Comparison of ENCODE assay signal across 40 cellular contexts in genomic region chr10:30603589-30603988, GRCh38. TPM values are rescaled to one million over a fixed set of nuclear protein-coding genes. Genes with fewer than 3 reads are reported as not detected.
"Had no signal": no experiment of that assay in that cellular context is flagged by ENCODE, and none has a peak within 500 bp of the region (broad histone marks: within the 10 kb centered on the region; RNA-seq: fewer than 3 reads in every experiment).

No MANE protein-coding gene starts in this region.

- H3K9me3 Mint-ChIP-seq: activated CD4-positive, alpha-beta memory T cell treated with anti-CD3 and anti-CD28 coated beads for 36 hours; activated CD4-positive, alpha-beta T cell treated with anti-CD3 and anti-CD28 coated beads, Interleukin-2, amount 10 ng/mL, durations not matched to agents 24 days and 14 days; activated naive CD4-positive, alpha-beta T cell treated with anti-CD3 and anti-CD28 coated beads for 36 hours; activated naive CD4-positive, alpha-beta T cell treated with anti-CD3 and anti-CD28 coated beads, Interleukin-2, amount 50 U/mL, for 24 hours; activated naive CD8-positive, alpha-beta T cell treated with anti-CD3 and anti-CD28 coated beads for 36 hours; activated naive CD8-positive, alpha-beta T cell treated with anti-CD3 and anti-CD28 coated beads, Interleukin-2, amount 50 U/mL, for 24 hours; activated T-cell treated with anti-CD3 and anti-CD28 coated beads, Interleukin-2, amount 50 U/mL, for 4 hours; activated T-helper 17 cell treated with anti-CD3 and anti-CD28 coated beads, Interleukin-2, amount 50 U/mL, for 72 hours; effector memory CD8-positive, alpha-beta T cell; T-helper 2 cell treated with Interferon-gamma antibody and Interleukin-4, amounts not matched to agents 5 μg/mL and 100 μg/mL, for 36 hours had no signal

- H3K27ac ChIP-seq: adrenal gland, body of pancreas, epithelial cell of prostate, esophagus squamous epithelium, gastroesophageal sphincter, WERI-Rb-1 had no signal

- H3K4me3 ChIP-seq: adrenal gland, body of pancreas, esophagus squamous epithelium, gastroesophageal sphincter had no signal

- H3K4me1 ChIP-seq: esophagus squamous epithelium, gastroesophageal sphincter had no signal

- DNase-seq: activated CD4-positive, alpha-beta memory T cell treated with anti-CD3 and anti-CD28 coated beads for 36 hours; activated CD4-positive, alpha-beta T cell treated with anti-CD3 and anti-CD28 coated beads for 36 hours; activated CD4-positive, alpha-beta T cell treated with anti-CD3 and anti-CD28 coated beads, Interleukin-2, amount 10 ng/mL, durations not matched to agents 24 days and 14 days; activated CD4-positive, CD25-positive, alpha-beta regulatory T cell; activated CD4-positive, CD25-positive, alpha-beta regulatory T cell treated with anti-CD3 and anti-CD28 coated beads, Interleukin-2, amount 50 U/mL, for 72 hours; activated CD8-positive, alpha-beta T cell treated with anti-CD3 and anti-CD28 coated beads, Interleukin-2, amount 10 ng/mL, durations not matched to agents 7 days and 5 days; activated effector memory CD4-positive, alpha-beta T cell treated with Interleukin-2 at 50 U/mL for 16 hours; activated naive CD4-positive, alpha-beta T cell treated with anti-CD3 and anti-CD28 coated beads for 36 hours; activated naive CD8-positive, alpha-beta T cell treated with anti-CD3 and anti-CD28 coated beads for 36 hours; activated naive CD8-positive, alpha-beta T cell treated with anti-CD3 and anti-CD28 coated beads, Interleukin-2, amount 50 U/mL, for 24 hours; activated T-cell treated with anti-CD3 and anti-CD28 coated beads, Interleukin-2, amount 50 U/mL, for 4 hours; adrenal gland; amygdala; aorta; body of pancreas; caudate nucleus; cortex of kidney; dermis blood vessel endothelial cell; effector CD4-positive, alpha-beta T cell; effector memory CD8-positive, alpha-beta T cell; esophagus squamous epithelium; foreskin melanocyte; T-helper 1 cell; T-helper 17 cell; T1000; WERI-Rb-1 had no signal

- H3K36me3 ChIP-seq: adrenal gland, esophagus squamous epithelium, gastroesophageal sphincter, WERI-Rb-1 had no signal

- H3K4me1 Mint-ChIP-seq: activated CD4-positive, alpha-beta T cell treated with anti-CD3 and anti-CD28 coated beads for 36 hours; activated CD4-positive, alpha-beta T cell treated with anti-CD3 and anti-CD28 coated beads, Interleukin-2, amount 10 ng/mL, durations not matched to agents 24 days and 14 days; activated naive CD4-positive, alpha-beta T cell treated with anti-CD3 and anti-CD28 coated beads, Interleukin-2, amount 50 U/mL, for 24 hours; activated naive CD8-positive, alpha-beta T cell treated with anti-CD3 and anti-CD28 coated beads, Interleukin-2, amount 50 U/mL, for 24 hours; activated T-helper 17 cell treated with anti-CD3 and anti-CD28 coated beads, Interleukin-2, amount 50 U/mL, for 72 hours had no signal

- FAIRE-seq: colon, endometrium, endothelial cell of umbilical vein had no signal

- H3K27ac Mint-ChIP-seq: activated CD4-positive, alpha-beta memory T cell treated with anti-CD3 and anti-CD28 coated beads for 36 hours; activated CD4-positive, alpha-beta T cell treated with anti-CD3 and anti-CD28 coated beads for 36 hours; activated CD4-positive, alpha-beta T cell treated with anti-CD3 and anti-CD28 coated beads, Interleukin-2, amount 10 ng/mL, durations not matched to agents 24 days and 14 days; activated CD8-positive, alpha-beta T cell treated with anti-CD3 and anti-CD28 coated beads, Interleukin-2, amount 10 ng/mL, durations not matched to agents 7 days and 5 days; activated naive CD4-positive, alpha-beta T cell treated with anti-CD3 and anti-CD28 coated beads for 36 hours; activated naive CD4-positive, alpha-beta T cell treated with anti-CD3 and anti-CD28 coated beads, Interleukin-2, amount 50 U/mL, for 24 hours; activated naive CD8-positive, alpha-beta T cell treated with anti-CD3 and anti-CD28 coated beads for 36 hours; activated naive CD8-positive, alpha-beta T cell treated with anti-CD3 and anti-CD28 coated beads, Interleukin-2, amount 50 U/mL, for 24 hours; activated T-helper 17 cell treated with anti-CD3 and anti-CD28 coated beads, Interleukin-2, amount 50 U/mL, for 72 hours; effector memory CD8-positive, alpha-beta T cell; T-helper 17 cell; T-helper 2 cell treated with Interferon-gamma antibody and Interleukin-4, amounts not matched to agents 5 μg/mL and 100 μg/mL, for 36 hours had no signal

- H3K27me3 ChIP-seq: adrenal gland, body of pancreas, esophagus squamous epithelium, gastroesophageal sphincter had no signal

- H3K9me3 ChIP-seq: adrenal gland, body of pancreas, esophagus squamous epithelium, gastroesophageal sphincter had no signal

- H3K36me3 Mint-ChIP-seq: activated CD4-positive, alpha-beta memory T cell treated with anti-CD3 and anti-CD28 coated beads for 36 hours; activated naive CD4-positive, alpha-beta T cell treated with anti-CD3 and anti-CD28 coated beads, Interleukin-2, amount 50 U/mL, for 24 hours; activated naive CD8-positive, alpha-beta T cell treated with anti-CD3 and anti-CD28 coated beads for 36 hours had no signal

- H3K4me3 Mint-ChIP-seq: activated CD4-positive, alpha-beta memory T cell treated with anti-CD3 and anti-CD28 coated beads for 36 hours; activated CD4-positive, alpha-beta T cell treated with anti-CD3 and anti-CD28 coated beads for 36 hours; activated CD4-positive, alpha-beta T cell treated with anti-CD3 and anti-CD28 coated beads, Interleukin-2, amount 10 ng/mL, durations not matched to agents 24 days and 14 days; activated CD8-positive, alpha-beta T cell treated with anti-CD3 and anti-CD28 coated beads, Interleukin-2, amount 10 ng/mL, durations not matched to agents 7 days and 5 days; activated naive CD4-positive, alpha-beta T cell treated with anti-CD3 and anti-CD28 coated beads for 36 hours; activated naive CD4-positive, alpha-beta T cell treated with anti-CD3 and anti-CD28 coated beads, Interleukin-2, amount 50 U/mL, for 24 hours; activated naive CD8-positive, alpha-beta T cell treated with anti-CD3 and anti-CD28 coated beads for 36 hours; activated naive CD8-positive, alpha-beta T cell treated with anti-CD3 and anti-CD28 coated beads, Interleukin-2, amount 50 U/mL, for 24 hours; activated T-cell treated with anti-CD3 and anti-CD28 coated beads, Interleukin-2, amount 50 U/mL, for 4 hours; activated T-helper 17 cell treated with anti-CD3 and anti-CD28 coated beads, Interleukin-2, amount 50 U/mL, for 72 hours; effector memory CD8-positive, alpha-beta T cell; T-helper 17 cell; T-helper 2 cell treated with Interferon-gamma antibody and Interleukin-4, amounts not matched to agents 5 μg/mL and 100 μg/mL, for 36 hours had no signal

- ATAC-seq: activated CD4-positive, alpha-beta T cell treated with anti-CD3 and anti-CD28 coated beads for 36 hours; activated CD8-positive, alpha-beta T cell treated with anti-CD3 and anti-CD28 coated beads, Interleukin-2, amount 10 ng/mL, durations not matched to agents 7 days and 5 days; activated naive CD8-positive, alpha-beta T cell treated with anti-CD3 and anti-CD28 coated beads, Interleukin-2, amount 50 U/mL, for 24 hours; activated T-cell treated with anti-CD3 and anti-CD28 coated beads, Interleukin-2, amount 50 U/mL, for 4 hours; body of pancreas; effector memory CD8-positive, alpha-beta T cell; gastroesophageal sphincter; T-helper 17 cell had no signal

RNA-seq across cellular contexts. Expression of gene LYZL2, which starts 26.0 kb away (rescaled TPM):
- total RNA-seq: activated CD4-positive, alpha-beta memory T cell treated with anti-CD3 and anti-CD28 coated beads for 36 hours; activated CD4-positive, alpha-beta T cell treated with anti-CD3 and anti-CD28 coated beads for 36 hours; activated CD4-positive, alpha-beta T cell treated with anti-CD3 and anti-CD28 coated beads, Interleukin-2, amount 10 ng/mL, durations not matched to agents 24 days and 14 days; activated CD8-positive, alpha-beta memory T cell treated with anti-CD3 and anti-CD28 coated beads for 36 hours; activated CD8-positive, alpha-beta T cell treated with anti-CD3 and anti-CD28 coated beads, Interleukin-2, amount 10 ng/mL, durations not matched to agents 7 days and 5 days; activated naive CD4-positive, alpha-beta T cell treated with anti-CD3 and anti-CD28 coated beads for 36 hours; activated naive CD8-positive, alpha-beta T cell treated with anti-CD3 and anti-CD28 coated beads for 36 hours; activated T-cell treated with anti-CD3 and anti-CD28 coated beads, Interleukin-2, amount 50 U/mL, for 4 hours; activated T-helper 17 cell treated with anti-CD3 and anti-CD28 coated beads, Interleukin-2, amount 50 U/mL, for 72 hours; adrenal gland; aorta; body of pancreas; chondrocyte; dermis blood vessel endothelial cell; endothelial cell of umbilical vein; esophagus squamous epithelium; fibroblast of lung; fibroblast of villous mesenchyme; gastroesophageal sphincter; glomerular endothelial cell; T-helper 17 cell had no signal
- polyA plus RNA-seq: adrenal gland, aorta, endothelial cell of umbilical vein, esophagus, fibroblast of lung had no signal
